ENCODE assay signal across 9 cellular contexts in the genomic region with DNA sequence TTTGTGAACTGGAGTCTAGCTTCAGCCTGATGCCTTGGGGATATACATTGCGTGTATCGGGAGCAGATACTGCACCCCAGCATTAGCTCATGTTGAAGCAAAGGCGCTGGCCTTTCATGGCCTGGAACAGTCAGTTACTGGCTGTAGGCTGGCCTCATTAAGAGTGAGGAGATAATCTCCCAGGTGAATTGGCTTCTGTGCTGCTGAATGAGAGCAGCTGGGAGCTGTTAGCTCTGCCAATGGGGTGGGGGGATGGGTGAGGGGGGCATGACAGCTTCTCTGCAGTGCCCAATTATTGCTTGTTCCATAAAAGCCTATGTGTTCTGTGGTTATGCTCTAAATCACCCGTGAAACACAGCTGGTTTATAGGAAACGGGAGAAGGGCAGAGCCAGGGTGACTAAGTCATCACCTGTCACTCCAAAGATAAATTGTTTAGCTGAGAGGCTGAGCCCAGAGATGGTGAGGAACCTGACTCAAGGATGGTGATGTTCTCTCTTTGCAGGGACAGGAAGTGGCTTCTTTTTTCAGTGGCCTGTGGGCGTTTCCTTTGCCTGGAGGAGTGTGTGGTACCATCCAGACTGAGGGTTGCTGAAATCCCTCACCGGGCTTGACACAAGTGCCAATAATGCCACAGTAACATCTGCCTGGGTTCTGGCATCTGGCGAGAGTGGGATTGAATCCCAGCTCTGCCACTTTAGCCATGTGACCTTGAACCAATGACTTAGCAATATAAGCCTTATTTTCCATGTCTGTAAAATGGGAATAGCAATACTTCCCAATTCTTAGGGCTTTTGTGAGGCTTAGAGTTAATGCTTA.
A peak's percentile ranks its signal among the peaks of the same experiment; 100 is the strongest.
DNase-seq lines count a peak whose midpoint lies in the region; ATAC-seq, FAIRE-seq and TF ChIP-seq lines count a peak whose summit lies in the region.
"Had no signal": no experiment of that assay in that cellular context is flagged by ENCODE, and none has a peak within 500 bp of the region (broad histone marks: within the 10 kb centered on the region; RNA-seq: fewer than 3 reads in every experiment).

No MANE protein-coding gene starts in this region.

- no peak overlapping the region for H3K4me3 ChIP-seq in dorsolateral prefrontal cortex

- CTCF ChIA-PET in Calu3 (lab: Charles Lee), result interaction anchor here (0.5 to 4.5 kb wide), 18 partner anchors 14 to 675 kb away, joined by 3 to 60 read pairs (median 4); no protein-coding TSS in a partner anchor

- FAIRE-seq in HTR-8/SVneo (lab: Jason Lieb, UNC), result peak; percentile 98

- no peak overlapping the region for H3K27ac ChIP-seq in dorsolateral prefrontal cortex

- no TSS peak for BruUV-seq in Calu3 (replicated peaks; lab: Mats Ljungman, UMichigan)

- H3K4me3 Mint-ChIP-seq in Calu3 (ENCODE audit: low read depth, unreplicated experiment), result no peak overlapping the region

- peak overlapping the region; percentile 89 for H3K27ac Mint-ChIP-seq in Calu3 (ENCODE audit: unreplicated experiment)

- H3K9me3 Mint-ChIP-seq in Calu3 (ENCODE audit: low read depth, unreplicated experiment), result no peaks in the 10 kb centered on the region
- H3K9me3 Mint-ChIP-seq: IgD-negative memory B cell had no signal

- peaks cover 62% of the 10 kb centered on the region for H3K4me1 Mint-ChIP-seq in Calu3 (ENCODE audit: low read depth, unreplicated experiment)

- ATAC-seq in GM21390 (IDR thresholded peaks at IDR 0.05; ENCODE audit: unreplicated experiment), result peak; percentile 74
- ATAC-seq in left cardiac atrium, result peak; percentile 47 to 80

- TF ChIP-seq POLR2A in Raji (IDR thresholded peaks at IDR 0.05; ENCODE audit: insufficient read depth, low read depth, low read length), result peak; percentile 50; the same call in 1 of the 2 replicates

- no peak for TF ChIP-seq CTCF in Calu3 (IDR thresholded peaks at IDR 0.05; ENCODE audit: unreplicated experiment)
- TF ChIP-seq CTCF in dorsolateral prefrontal cortex (IDR thresholded peaks at IDR 0.05 in 54 of 56, conservative IDR thresholded peaks at IDR 0.05 in 2 of 56; ENCODE audit: low read depth in 1 of 56, partially characterized antibody in 56 of 56), result no peak

- peaks cover 19% of the 10 kb centered on the region for H3K36me3 Mint-ChIP-seq in Calu3 (ENCODE audit: insufficient read depth, unreplicated experiment)
- H3K36me3 Mint-ChIP-seq: IgD-negative memory B cell had no signal

- H3K27me3 Mint-ChIP-seq in Calu3 (ENCODE audit: unreplicated experiment), result no peaks in the 10 kb centered on the region
- H3K27me3 Mint-ChIP-seq: IgD-negative memory B cell had no signal

- intact Hi-C loops in Calu3 (cut with micrococcal nuclease; ENCODE audit: unreplicated experiment), result loop anchor here (1.0 kb wide), 1 partner anchor 29 kb away; no protein-coding TSS in a partner anchor
- intact Hi-C loops in left cardiac atrium (cut with DNase I), result loop anchor here in 1 of 2 donors (10.0 kb wide), 1 partner anchor 65 kb away; no protein-coding TSS in a partner anchor
- intact Hi-C loops in dorsolateral prefrontal cortex (cut with DNase I), result no loop called here

- no peaks in the 10 kb centered on the region for H3K27me3 ChIP-seq in dorsolateral prefrontal cortex

- DNase-seq in Calu3 (peak; percentile 50), HTR-8/SVneo (ENCODE audit: insufficient read length, low spot score) (peak; percentile 98), activated T-helper 1 cell treated with Interleukin-2 at 50 U/mL for 16 hours (ENCODE audit: low read depth) (peak; percentile 55), left cardiac atrium (no peak), dorsolateral prefrontal cortex (no peak)
- DNase-seq in stimulated activated CD4-positive, alpha-beta T cell treated with anti-CD3 and anti-CD28 coated beads, Interleukin-2, amount 100 ng/mL, for 48 hours, result peak; percentile 60 to 66

Comparison
In these comparisons a context has a peak if more than half of its experiments do, and no peak if none do; other contexts are left out.
1. DNase-seq: peak in Calu3 (single experiment), HTR-8/SVneo (single experiment), activated T-helper 1 cell treated with Interleukin-2 at 50 U/mL for 16 hours (single experiment) and stimulated activated CD4-positive, alpha-beta T cell treated with anti-CD3 and anti-CD28 coated beads, Interleukin-2, amount 100 ng/mL, for 48 hours (2 of 2); none in left cardiac atrium (single experiment) and dorsolateral prefrontal cortex (0 of 10).